ENCODE assay signal across 1 cellular context in the genomic region with DNA sequence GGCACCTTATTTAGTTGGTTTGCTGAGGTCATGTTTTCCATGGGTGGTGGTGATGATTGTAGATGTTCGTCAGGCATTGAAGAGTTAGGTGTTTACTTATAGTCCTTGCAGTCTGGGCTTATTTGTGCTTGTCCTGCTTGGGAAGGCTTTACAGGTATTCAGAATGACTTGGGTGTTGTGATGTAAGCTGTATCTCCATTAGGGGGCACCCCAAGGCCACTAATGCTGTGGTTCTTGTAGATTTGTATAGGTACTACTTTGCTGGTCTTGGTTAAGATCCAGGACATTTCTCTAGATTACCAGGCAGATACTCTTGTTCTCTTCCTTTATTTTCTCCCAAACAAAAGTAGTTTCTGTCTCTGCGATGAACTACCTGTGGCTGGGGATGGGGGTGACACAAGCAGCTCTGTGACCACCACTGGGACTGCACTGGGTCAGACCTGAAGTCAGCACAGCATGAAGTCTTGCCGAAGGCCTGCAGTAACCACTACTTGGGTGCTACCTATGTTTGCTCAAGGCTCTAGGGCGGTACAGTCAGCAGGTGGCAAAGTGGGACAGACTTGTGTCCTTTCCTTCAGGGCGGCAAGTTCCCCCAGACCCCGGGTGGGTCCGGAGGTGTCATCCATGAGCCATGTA.
TF ChIP-seq lines count a peak whose summit lies in the region.

No MANE protein-coding gene starts in this region.

TF ChIP-seq in HepG2, 621 proteins besides CTCF, POLR2A, EP300 and RAD21 (continued from another document):
- TF ChIP-seq ZNF446 (CRISPR knock-in tag; IDR thresholded peaks at IDR 0.05) (peak; percentile 28; the same call in 1 of the 2 replicates), PCBP2 (optimal IDR thresholded peaks at IDR 0.05; ENCODE audit: low read depth, low read length, poor library complexity, severe bottlenecking) (no peak), MAFG (CRISPR knock-in tag; IDR thresholded peaks at IDR 0.05) (no peak), ZNF264 (CRISPR knock-in tag; IDR thresholded peaks at IDR 0.05) (peak; percentile 42; the same call in 1 of the 2 replicates), TOPORS (CRISPR knock-in tag; IDR thresholded peaks at IDR 0.05) (no peak), FOXJ3 (CRISPR knock-in tag; IDR thresholded peaks at IDR 0.05; ENCODE audit: borderline replicate concordance) (peak; percentile 39; the same call in 1 of the 2 replicates), GATAD2A (CRISPR knock-in tag; IDR thresholded peaks at IDR 0.05) (0 out of 2 replicates have a peak, but pooled peaks have one; percentile 14), ASH2L (IDR thresholded peaks at IDR 0.05; ENCODE audit: insufficient read length, low read depth, low read length) (peak; percentile 3), HOXA5 (CRISPR knock-in tag; IDR thresholded peaks at IDR 0.05) (peak; percentile 29; the same call in 1 of the 2 replicates), FOXA3 (CRISPR knock-in tag; IDR thresholded peaks at IDR 0.05) (0 out of 2 replicates have a peak, but pooled peaks have one; percentile 19), ZNF124 (CRISPR knock-in tag; IDR thresholded peaks at IDR 0.05) (no peak), FOXK1 (CRISPR knock-in tag; IDR thresholded peaks at IDR 0.05; ENCODE audit: borderline replicate concordance, low read depth) (0 out of 2 replicates have a peak, but pooled peaks have one; percentile 22), ZNF678 (CRISPR knock-in tag; IDR thresholded peaks at IDR 0.05) (0 out of 2 replicates have a peak, but pooled peaks have one; percentile 13), CEBPG (CRISPR knock-in tag; IDR thresholded peaks at IDR 0.05) (0 out of 2 replicates have a peak, but pooled peaks have one; percentile 27), JDP2 (CRISPR knock-in tag; IDR thresholded peaks at IDR 0.05; ENCODE audit: borderline replicate concordance) (no peak), GLI4 (CRISPR knock-in tag; IDR thresholded peaks at IDR 0.05; ENCODE audit: borderline replicate concordance) (0 out of 2 replicates have a peak, but pooled peaks have one; percentile 9), ZNF589 (CRISPR knock-in tag; conservative IDR thresholded peaks at IDR 0.05) (no peak)
- TF ChIP-seq, protein P1, sequence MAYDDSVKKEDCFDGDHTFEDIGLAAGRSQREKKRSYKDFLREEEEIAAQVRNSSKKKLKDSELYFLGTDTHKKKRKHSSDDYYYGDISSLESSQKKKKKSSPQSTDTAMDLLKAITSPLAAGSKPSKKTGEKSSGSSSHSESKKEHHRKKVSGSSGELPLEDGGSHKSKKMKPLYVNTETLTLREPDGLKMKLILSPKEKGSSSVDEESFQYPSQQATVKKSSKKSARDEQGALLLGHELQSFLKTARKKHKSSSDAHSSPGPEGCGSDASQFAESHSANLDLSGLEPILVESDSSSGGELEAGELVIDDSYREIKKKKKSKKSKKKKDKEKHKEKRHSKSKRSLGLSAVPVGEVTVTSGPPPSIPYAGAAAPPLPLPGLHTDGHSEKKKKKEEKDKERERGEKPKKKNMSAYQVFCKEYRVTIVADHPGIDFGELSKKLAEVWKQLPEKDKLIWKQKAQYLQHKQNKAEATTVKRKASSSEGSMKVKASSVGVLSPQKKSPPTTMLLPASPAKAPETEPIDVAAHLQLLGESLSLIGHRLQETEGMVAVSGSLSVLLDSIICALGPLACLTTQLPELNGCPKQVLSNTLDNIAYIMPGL (CRISPR knock-in tag; IDR thresholded peaks at IDR 0.05; ENCODE audit: borderline replicate concordance in 1 of 2, low read depth in 1 of 2): 0 out of 4 replicates have a peak, but pooled peaks of 1 of the 2 experiments have one; percentile 49
- TF ChIP-seq, protein P2, sequence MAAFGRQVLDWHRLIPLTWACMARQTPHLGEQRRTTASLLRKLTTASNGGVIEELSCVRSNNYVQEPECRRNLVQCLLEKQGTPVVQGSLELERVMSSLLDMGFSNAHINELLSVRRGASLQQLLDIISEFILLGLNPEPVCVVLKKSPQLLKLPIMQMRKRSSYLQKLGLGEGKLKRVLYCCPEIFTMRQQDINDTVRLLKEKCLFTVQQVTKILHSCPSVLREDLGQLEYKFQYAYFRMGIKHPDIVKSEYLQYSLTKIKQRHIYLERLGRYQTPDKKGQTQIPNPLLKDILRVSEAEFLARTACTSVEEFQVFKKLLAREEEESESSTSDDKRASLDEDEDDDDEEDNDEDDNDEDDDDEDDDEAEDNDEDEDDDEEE (CRISPR knock-in tag; IDR thresholded peaks at IDR 0.05): peak; percentile 80
- TF ChIP-seq, protein P3, sequence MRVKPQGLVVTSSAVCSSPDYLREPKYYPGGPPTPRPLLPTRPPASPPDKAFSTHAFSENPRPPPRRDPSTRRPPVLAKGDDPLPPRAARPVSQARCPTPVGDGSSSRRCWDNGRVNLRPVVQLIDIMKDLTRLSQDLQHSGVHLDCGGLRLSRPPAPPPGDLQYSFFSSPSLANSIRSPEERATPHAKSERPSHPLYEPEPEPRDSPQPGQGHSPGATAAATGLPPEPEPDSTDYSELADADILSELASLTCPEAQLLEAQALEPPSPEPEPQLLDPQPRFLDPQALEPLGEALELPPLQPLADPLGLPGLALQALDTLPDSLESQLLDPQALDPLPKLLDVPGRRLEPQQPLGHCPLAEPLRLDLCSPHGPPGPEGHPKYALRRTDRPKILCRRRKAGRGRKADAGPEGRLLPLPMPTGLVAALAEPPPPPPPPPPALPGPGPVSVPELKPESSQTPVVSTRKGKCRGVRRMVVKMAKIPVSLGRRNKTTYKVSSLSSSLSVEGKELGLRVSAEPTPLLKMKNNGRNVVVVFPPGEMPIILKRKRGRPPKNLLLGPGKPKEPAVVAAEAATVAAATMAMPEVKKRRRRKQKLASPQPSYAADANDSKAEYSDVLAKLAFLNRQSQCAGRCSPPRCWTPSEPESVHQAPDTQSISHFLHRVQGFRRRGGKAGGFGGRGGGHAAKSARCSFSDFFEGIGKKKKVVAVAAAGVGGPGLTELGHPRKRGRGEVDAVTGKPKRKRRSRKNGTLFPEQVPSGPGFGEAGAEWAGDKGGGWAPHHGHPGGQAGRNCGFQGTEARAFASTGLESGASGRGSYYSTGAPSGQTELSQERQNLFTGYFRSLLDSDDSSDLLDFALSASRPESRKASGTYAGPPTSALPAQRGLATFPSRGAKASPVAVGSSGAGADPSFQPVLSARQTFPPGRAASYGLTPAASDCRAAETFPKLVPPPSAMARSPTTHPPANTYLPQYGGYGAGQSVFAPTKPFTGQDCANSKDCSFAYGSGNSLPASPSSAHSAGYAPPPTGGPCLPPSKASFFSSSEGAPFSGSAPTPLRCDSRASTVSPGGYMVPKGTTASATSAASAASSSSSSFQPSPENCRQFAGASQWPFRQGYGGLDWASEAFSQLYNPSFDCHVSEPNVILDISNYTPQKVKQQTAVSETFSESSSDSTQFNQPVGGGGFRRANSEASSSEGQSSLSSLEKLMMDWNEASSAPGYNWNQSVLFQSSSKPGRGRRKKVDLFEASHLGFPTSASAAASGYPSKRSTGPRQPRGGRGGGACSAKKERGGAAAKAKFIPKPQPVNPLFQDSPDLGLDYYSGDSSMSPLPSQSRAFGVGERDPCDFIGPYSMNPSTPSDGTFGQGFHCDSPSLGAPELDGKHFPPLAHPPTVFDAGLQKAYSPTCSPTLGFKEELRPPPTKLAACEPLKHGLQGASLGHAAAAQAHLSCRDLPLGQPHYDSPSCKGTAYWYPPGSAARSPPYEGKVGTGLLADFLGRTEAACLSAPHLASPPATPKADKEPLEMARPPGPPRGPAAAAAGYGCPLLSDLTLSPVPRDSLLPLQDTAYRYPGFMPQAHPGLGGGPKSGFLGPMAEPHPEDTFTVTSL (CRISPR knock-in tag; IDR thresholded peaks at IDR 0.05; ENCODE audit: borderline replicate concordance): 0 out of 2 replicates have a peak, but pooled peaks have one; percentile 16
- TF ChIP-seq, protein P4, sequence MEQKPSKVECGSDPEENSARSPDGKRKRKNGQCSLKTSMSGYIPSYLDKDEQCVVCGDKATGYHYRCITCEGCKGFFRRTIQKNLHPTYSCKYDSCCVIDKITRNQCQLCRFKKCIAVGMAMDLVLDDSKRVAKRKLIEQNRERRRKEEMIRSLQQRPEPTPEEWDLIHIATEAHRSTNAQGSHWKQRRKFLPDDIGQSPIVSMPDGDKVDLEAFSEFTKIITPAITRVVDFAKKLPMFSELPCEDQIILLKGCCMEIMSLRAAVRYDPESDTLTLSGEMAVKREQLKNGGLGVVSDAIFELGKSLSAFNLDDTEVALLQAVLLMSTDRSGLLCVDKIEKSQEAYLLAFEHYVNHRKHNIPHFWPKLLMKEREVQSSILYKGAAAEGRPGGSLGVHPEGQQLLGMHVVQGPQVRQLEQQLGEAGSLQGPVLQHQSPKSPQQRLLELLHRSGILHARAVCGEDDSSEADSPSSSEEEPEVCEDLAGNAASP (CRISPR knock-in tag; IDR thresholded peaks at IDR 0.05; ENCODE audit: borderline replicate concordance): 0 out of 2 replicates have a peak, but pooled peaks have one; percentile 3
TF ChIP-seq in HepG2: peak in this region for 20.
